Comparison of ENCODE assay signal across 1 cellular context in the genomic region with DNA sequence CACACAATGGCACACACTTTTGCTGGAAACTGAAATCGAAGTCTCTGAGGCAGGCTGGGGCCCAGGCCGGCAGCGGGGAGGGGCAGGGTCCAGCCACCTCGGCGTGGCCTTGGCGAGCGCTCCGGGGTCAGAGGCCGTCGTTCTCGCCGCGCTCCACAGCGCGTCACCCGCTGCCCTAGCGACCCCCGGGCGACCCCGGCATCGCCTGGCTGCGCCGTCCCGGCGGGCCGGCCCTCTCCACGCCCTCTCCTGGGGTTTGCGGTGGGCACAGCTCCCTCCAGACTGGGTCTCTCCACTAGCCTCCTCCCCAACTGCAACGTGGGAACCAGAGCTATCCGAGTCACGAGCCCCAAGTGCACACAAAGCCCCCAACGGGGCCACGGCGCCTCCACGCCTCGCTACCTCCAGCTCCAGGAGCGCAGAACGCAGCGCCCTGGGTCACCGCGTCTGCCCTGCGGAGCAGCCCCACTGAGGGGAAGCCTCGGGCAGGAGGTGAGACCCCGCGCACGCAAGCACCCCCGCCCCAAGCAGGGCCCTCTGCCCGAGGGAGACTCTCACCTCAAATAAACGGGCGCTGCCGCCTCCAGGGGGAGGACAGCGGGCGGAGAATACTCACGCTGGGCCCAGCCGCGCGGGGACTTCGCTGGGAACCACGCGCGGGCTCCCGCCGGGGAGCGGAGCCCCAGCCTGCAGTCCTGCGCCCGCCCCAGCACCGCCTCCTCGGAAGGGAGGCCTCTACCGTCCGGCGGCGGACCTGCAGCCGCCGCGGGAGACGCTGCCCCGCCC.
A peak's percentile ranks its signal among the peaks of the same experiment; 100 is the strongest.
TF ChIP-seq lines count a peak whose summit lies in the region.

No MANE protein-coding gene starts in this region.

TF ChIP-seq in GM12878, 131 proteins besides CTCF, POLR2A, EP300 and RAD21 (continued from another document):
- TF ChIP-seq, protein P1, sequence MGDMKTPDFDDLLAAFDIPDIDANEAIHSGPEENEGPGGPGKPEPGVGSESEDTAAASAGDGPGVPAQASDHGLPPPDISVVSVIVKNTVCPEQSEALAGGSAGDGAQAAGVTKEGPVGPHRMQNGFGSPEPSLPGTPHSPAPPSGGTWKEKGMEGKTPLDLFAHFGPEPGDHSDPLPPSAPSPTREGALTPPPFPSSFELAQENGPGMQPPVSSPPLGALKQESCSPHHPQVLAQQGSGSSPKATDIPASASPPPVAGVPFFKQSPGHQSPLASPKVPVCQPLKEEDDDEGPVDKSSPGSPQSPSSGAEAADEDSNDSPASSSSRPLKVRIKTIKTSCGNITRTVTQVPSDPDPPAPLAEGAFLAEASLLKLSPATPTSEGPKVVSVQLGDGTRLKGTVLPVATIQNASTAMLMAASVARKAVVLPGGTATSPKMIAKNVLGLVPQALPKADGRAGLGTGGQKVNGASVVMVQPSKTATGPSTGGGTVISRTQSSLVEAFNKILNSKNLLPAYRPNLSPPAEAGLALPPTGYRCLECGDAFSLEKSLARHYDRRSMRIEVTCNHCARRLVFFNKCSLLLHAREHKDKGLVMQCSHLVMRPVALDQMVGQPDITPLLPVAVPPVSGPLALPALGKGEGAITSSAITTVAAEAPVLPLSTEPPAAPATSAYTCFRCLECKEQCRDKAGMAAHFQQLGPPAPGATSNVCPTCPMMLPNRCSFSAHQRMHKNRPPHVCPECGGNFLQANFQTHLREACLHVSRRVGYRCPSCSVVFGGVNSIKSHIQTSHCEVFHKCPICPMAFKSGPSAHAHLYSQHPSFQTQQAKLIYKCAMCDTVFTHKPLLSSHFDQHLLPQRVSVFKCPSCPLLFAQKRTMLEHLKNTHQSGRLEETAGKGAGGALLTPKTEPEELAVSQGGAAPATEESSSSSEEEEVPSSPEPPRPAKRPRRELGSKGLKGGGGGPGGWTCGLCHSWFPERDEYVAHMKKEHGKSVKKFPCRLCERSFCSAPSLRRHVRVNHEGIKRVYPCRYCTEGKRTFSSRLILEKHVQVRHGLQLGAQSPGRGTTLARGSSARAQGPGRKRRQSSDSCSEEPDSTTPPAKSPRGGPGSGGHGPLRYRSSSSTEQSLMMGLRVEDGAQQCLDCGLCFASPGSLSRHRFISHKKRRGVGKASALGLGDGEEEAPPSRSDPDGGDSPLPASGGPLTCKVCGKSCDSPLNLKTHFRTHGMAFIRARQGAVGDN (IDR thresholded peaks at IDR 0.05): 0 out of 2 replicates have a peak, but pooled peaks have one; percentile 12
- 0 out of 2 replicates have a peak, but pooled peaks have one; percentile 24 for TF ChIP-seq CHD2 (IDR thresholded peaks at IDR 0.05; ENCODE audit: borderline replicate concordance, low read depth, low read length)
- TF ChIP-seq, protein P2, sequence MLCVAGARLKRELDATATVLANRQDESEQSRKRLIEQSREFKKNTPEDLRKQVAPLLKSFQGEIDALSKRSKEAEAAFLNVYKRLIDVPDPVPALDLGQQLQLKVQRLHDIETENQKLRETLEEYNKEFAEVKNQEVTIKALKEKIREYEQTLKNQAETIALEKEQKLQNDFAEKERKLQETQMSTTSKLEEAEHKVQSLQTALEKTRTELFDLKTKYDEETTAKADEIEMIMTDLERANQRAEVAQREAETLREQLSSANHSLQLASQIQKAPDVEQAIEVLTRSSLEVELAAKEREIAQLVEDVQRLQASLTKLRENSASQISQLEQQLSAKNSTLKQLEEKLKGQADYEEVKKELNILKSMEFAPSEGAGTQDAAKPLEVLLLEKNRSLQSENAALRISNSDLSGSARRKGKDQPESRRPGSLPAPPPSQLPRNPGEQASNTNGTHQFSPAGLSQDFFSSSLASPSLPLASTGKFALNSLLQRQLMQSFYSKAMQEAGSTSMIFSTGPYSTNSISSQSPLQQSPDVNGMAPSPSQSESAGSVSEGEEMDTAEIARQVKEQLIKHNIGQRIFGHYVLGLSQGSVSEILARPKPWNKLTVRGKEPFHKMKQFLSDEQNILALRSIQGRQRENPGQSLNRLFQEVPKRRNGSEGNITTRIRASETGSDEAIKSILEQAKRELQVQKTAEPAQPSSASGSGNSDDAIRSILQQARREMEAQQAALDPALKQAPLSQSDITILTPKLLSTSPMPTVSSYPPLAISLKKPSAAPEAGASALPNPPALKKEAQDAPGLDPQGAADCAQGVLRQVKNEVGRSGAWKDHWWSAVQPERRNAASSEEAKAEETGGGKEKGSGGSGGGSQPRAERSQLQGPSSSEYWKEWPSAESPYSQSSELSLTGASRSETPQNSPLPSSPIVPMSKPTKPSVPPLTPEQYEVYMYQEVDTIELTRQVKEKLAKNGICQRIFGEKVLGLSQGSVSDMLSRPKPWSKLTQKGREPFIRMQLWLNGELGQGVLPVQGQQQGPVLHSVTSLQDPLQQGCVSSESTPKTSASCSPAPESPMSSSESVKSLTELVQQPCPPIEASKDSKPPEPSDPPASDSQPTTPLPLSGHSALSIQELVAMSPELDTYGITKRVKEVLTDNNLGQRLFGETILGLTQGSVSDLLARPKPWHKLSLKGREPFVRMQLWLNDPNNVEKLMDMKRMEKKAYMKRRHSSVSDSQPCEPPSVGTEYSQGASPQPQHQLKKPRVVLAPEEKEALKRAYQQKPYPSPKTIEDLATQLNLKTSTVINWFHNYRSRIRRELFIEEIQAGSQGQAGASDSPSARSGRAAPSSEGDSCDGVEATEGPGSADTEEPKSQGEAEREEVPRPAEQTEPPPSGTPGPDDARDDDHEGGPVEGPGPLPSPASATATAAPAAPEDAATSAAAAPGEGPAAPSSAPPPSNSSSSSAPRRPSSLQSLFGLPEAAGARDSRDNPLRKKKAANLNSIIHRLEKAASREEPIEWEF (IDR thresholded peaks at IDR 0.05; ENCODE audit: insufficient replicate concordance, low read depth, low read length): no peak
- TF ChIP-seq, protein P3, sequence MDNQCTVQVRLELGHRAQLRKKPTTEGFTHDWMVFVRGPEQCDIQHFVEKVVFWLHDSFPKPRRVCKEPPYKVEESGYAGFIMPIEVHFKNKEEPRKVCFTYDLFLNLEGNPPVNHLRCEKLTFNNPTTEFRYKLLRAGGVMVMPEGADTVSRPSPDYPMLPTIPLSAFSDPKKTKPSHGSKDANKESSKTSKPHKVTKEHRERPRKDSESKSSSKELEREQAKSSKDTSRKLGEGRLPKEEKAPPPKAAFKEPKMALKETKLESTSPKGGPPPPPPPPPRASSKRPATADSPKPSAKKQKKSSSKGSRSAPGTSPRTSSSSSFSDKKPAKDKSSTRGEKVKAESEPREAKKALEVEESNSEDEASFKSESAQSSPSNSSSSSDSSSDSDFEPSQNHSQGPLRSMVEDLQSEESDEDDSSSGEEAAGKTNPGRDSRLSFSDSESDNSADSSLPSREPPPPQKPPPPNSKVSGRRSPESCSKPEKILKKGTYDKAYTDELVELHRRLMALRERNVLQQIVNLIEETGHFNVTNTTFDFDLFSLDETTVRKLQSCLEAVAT (IDR thresholded peaks at IDR 0.05): 0 out of 2 replicates have a peak, but pooled peaks have one; percentile 27
- TF ChIP-seq CBX5 (IDR thresholded peaks at IDR 0.05; ENCODE audit: low read depth): no peak
- TF ChIP-seq, protein P4, sequence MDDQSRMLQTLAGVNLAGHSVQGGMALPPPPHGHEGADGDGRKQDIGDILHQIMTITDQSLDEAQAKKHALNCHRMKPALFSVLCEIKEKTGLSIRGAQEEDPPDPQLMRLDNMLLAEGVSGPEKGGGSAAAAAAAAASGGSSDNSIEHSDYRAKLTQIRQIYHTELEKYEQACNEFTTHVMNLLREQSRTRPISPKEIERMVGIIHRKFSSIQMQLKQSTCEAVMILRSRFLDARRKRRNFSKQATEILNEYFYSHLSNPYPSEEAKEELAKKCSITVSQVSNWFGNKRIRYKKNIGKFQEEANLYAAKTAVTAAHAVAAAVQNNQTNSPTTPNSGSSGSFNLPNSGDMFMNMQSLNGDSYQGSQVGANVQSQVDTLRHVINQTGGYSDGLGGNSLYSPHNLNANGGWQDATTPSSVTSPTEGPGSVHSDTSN (IDR thresholded peaks at IDR 0.05; ENCODE audit: insufficient replicate concordance, low read depth, low read length): no peak
- peak; percentile 53; the same call in 1 of the 2 replicates for TF ChIP-seq DPF2 (IDR thresholded peaks at IDR 0.05)
- no peak for TF ChIP-seq RFX5 (IDR thresholded peaks at IDR 0.05; ENCODE audit: low read depth, low read length)
- TF ChIP-seq NR2F1 (conservative IDR thresholded peaks at IDR 0.05): peak; percentile 85
TF ChIP-seq in GM12878: peak in this region for 11.
